Comparison of ENCODE assay signal across 30 cellular contexts in the genomic region with DNA sequence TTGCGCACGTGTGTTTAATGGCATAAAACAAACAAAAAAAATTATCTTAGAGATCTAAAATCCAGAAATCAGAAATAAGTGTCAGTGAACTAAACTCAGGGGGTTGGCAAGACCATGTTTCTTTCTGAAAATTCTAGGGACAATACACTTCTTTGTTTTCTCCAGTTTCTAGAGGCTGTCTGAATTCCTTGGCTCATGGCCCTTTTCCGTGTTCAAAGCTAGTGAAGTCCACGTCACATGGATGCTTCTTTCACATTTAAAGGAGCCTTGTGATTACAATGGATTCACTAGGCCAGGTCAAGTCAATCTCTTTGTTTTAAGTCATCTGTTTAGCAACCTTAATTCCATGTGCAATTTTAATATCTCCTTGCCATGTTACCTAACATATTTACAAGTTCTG. TPM values are rescaled to one million over a fixed set of nuclear protein-coding genes. Genes with fewer than 3 reads are reported as not detected.
DNase-seq lines count a peak whose midpoint lies in the region; ATAC-seq, FAIRE-seq and TF ChIP-seq lines count a peak whose summit lies in the region.
"Had no signal": no experiment of that assay in that cellular context is flagged by ENCODE, and none has a peak within 500 bp of the region (broad histone marks: within the 10 kb centered on the region; RNA-seq: fewer than 3 reads in every experiment).

No MANE protein-coding gene starts in this region.

- H3K4me3 Mint-ChIP-seq in Calu3 (ENCODE audit: low read depth, unreplicated experiment), result peak overlapping the region; percentile 56
- H3K4me3 Mint-ChIP-seq: CD4-positive, alpha-beta memory T cell; HFFc6 had no signal

- peak overlapping the region; percentile 98 for H3K27ac Mint-ChIP-seq in Calu3 (ENCODE audit: unreplicated experiment)
- H3K27ac Mint-ChIP-seq: CD4-positive, alpha-beta memory T cell; HFFc6 had no signal

- CTCF ChIA-PET in Calu3 (lab: Charles Lee), result no interaction called here

- no peaks in the 10 kb centered on the region for H3K36me3 ChIP-seq in mucosa of descending colon (ENCODE audit: low read depth)
- H3K36me3 ChIP-seq: HAP-1, SJSA1 had no signal

- BruUV-seq in Calu3 (replicated peaks; lab: Mats Ljungman, UMichigan), result no TSS peak

- H3K36me3 Mint-ChIP-seq in Calu3 (ENCODE audit: insufficient read depth, unreplicated experiment), result peaks cover 28% of the 10 kb centered on the region
- H3K36me3 Mint-ChIP-seq: CD4-positive, alpha-beta memory T cell had no signal

- peaks cover 56% of the 10 kb centered on the region for H3K4me1 Mint-ChIP-seq in Calu3 (ENCODE audit: low read depth, unreplicated experiment)
- H3K4me1 Mint-ChIP-seq: CD4-positive, alpha-beta memory T cell had no signal

- H3K9me3 ChIP-seq in mucosa of descending colon, result no peaks in the 10 kb centered on the region
- H3K9me3 ChIP-seq: Caco-2, HAP-1, SJSA1 had no signal

- peak; percentile 53 for ATAC-seq in mucosa of descending colon
- ATAC-seq in HG03108 (IDR thresholded peaks at IDR 0.05; ENCODE audit: unreplicated experiment), result no peak
- ATAC-seq in HG02678 (IDR thresholded peaks at IDR 0.05; ENCODE audit: unreplicated experiment), result no peak
- no peak for ATAC-seq in stimulated activated naive CD8-positive, alpha-beta T cell treated with anti-CD3 and anti-CD28 coated beads, Interleukin-15, Interleukin-2, amounts not matched to agents 100 U/mL and 50 U/mL, for 24 hours
- ATAC-seq: Right ventricle myocardium inferior had no signal

- no peaks in the 10 kb centered on the region for H3K9me3 Mint-ChIP-seq in Calu3 (ENCODE audit: low read depth, unreplicated experiment)

- H3K4me1 ChIP-seq in mucosa of descending colon (ENCODE audit: low read depth), result no peaks in the 10 kb centered on the region
- H3K4me1 ChIP-seq: Caco-2, HAP-1, SJSA1 had no signal

- no peak overlapping the region for H3K4me3 ChIP-seq in mucosa of descending colon
- H3K4me3 ChIP-seq: HAP-1, PC-9, SJSA1 had no signal

- intact Hi-C loops in Calu3 (cut with micrococcal nuclease; ENCODE audit: unreplicated experiment) (no loop called here), mucosa of descending colon (cut with DNase I, micrococcal nuclease) (no loop called here)

- DNase-seq in Calu3 (peak; percentile 66), astrocyte of the hippocampus (ENCODE audit: low read depth, low spot score) (peak; percentile 29), mucosa of descending colon (peak in 1 of 3 donors; percentile 3), urothelium cell line (ENCODE audit: low spot score) (peak; percentile 17)
- DNase-seq in stimulated activated naive CD8-positive, alpha-beta T cell treated with anti-CD3 and anti-CD28 coated beads, Interleukin-15, Interleukin-2, amounts not matched to agents 100 U/mL and 50 U/mL, for 24 hours, result no peak
- DNase-seq: C1 segment of cervical spinal cord; Caco-2; CD4-positive, alpha-beta memory T cell; DMS79 treated with DMSO at 0.1 percent for 48 hours; GF-D8; GOT3; HFFc6; MV-4-11; NCI-H1105; NCI-H146; NCI-H1930; NCI-H2107; NCI-H446; NCI-H524 treated with DMSO at 0.1 percent for 48 hours; NCI-H774; NK-92 treated with Interleukin-12 subunit alpha and Interleukin-12 subunit beta, amount 100 ng/mL, for 24 hours; PC-9 had no signal

- no peaks in the 10 kb centered on the region for H3K27me3 Mint-ChIP-seq in Calu3 (ENCODE audit: unreplicated experiment)
- H3K27me3 Mint-ChIP-seq: CD4-positive, alpha-beta memory T cell had no signal

- TF ChIP-seq CTCF in Calu3 (IDR thresholded peaks at IDR 0.05; ENCODE audit: unreplicated experiment) (no peak), mucosa of descending colon (IDR thresholded peaks at IDR 0.05) (no peak)

- FAIRE-seq in urothelium cell line (lab: Jason Lieb, UNC), result no peak
- FAIRE-seq: GM12891 had no signal

RNA-seq across cellular contexts. Expression of a gene that starts 22.4 kb away (rescaled TPM):
- 33.1 and 40.4 TPM in 2 replicates for total RNA-seq in Calu3 (2022)
- under 1 TPM in 1 of 3 donors, not detected in 2; 0.72 TPM for total RNA-seq in mucosa of descending colon
- total RNA-seq: CD4-positive, alpha-beta memory T cell; HFFc6; MCF 10A; Right ventricle myocardium inferior; RPMI7951; SJSA1 had no signal

Comparison
In these comparisons a context has a peak if more than half of its experiments do, and no peak if none do; other contexts are left out.
1. RNA of a gene that starts 22.4 kb away (total RNA-seq): 33.1 to 40.4 TPM in Calu3; 0.72 TPM in mucosa of descending colon; every median in the first group is over 10 times any median in the second.